17 cellular contexts compared by ENCODE assay signal in genomic region chr11:9763301-9763700, GRCh38.
A peak's percentile ranks its signal among the peaks of the same experiment; 100 is the strongest.
DNase-seq lines count a peak whose midpoint lies in the region; ATAC-seq, FAIRE-seq and TF ChIP-seq lines count a peak whose summit lies in the region.
"Had no signal": no experiment of that assay in that cellular context is flagged by ENCODE, and none has a peak within 500 bp of the region (broad histone marks: within the 10 kb centered on the region; RNA-seq: fewer than 3 reads in every experiment).

No MANE protein-coding gene starts in this region.

- H3K9me3 Mint-ChIP-seq in CD8-positive, alpha-beta T cell = no peaks in the 10 kb centered on the region
- H3K9me3 Mint-ChIP-seq: CD8-positive, alpha-beta memory T cell; IgD-negative memory B cell had no signal

- H3K9me3 ChIP-seq in SJCRH30 (replicated peaks) (no peaks in the 10 kb centered on the region), vagina (no peaks in the 10 kb centered on the region)
- no peaks in the 10 kb centered on the region for H3K9me3 ChIP-seq in CD8-positive, alpha-beta T cell (ENCODE audit: low read length)
- H3K9me3 ChIP-seq: BE2C had no signal

- H3K27ac ChIP-seq in SJCRH30 (peak overlapping the region; percentile 80), vagina (peak overlapping the region; percentile 53), brain microvascular endothelial cell (no peak overlapping the region)
- H3K27ac ChIP-seq in CD8-positive, alpha-beta T cell (ENCODE audit: low read depth, low read length) = no peak overlapping the region
- H3K27ac ChIP-seq: GM23248, HL-60 had no signal

- no peak for TF ChIP-seq POLR2A in vagina (IDR thresholded peaks at IDR 0.05)

- H3K36me3 ChIP-seq in SJCRH30 (no peaks in the 10 kb centered on the region), vagina (no peaks in the 10 kb centered on the region), brain microvascular endothelial cell (replicated peaks) (no peaks in the 10 kb centered on the region)
- no peaks in the 10 kb centered on the region for H3K36me3 ChIP-seq in CD8-positive, alpha-beta T cell (ENCODE audit: insufficient read depth, low read length)
- H3K36me3 ChIP-seq: BE2C had no signal

- H3K27me3 ChIP-seq in SJCRH30 = no peaks in the 10 kb centered on the region
- no peaks in the 10 kb centered on the region for H3K27me3 ChIP-seq in vagina
- H3K27me3 ChIP-seq in CD8-positive, alpha-beta T cell (ENCODE audit: insufficient read depth, low read length) = no peaks in the 10 kb centered on the region
- no peaks in the 10 kb centered on the region for H3K27me3 ChIP-seq in brain microvascular endothelial cell (replicated peaks)
- H3K27me3 ChIP-seq: BE2C had no signal

- in situ Hi-C loops in brain microvascular endothelial cell (cut with HindIII; ENCODE audit: low pct_ligation_motif_present, low sequenced_read_pairs) = no loop called here

- TF ChIP-seq CTCF in vagina (IDR thresholded peaks at IDR 0.05) (no peak), brain microvascular endothelial cell (IDR thresholded peaks at IDR 0.05; ENCODE audit: low read depth, low read length, missing control alignments) (no peak)
- no peak for TF ChIP-seq CTCF in CD8-positive, alpha-beta T cell (IDR thresholded peaks at IDR 0.05)

- intact Hi-C loops in vagina (cut with DNase I) = no loop called here
- intact Hi-C loops in CD8-positive, alpha-beta T cell (cut with DNase I, micrococcal nuclease) = loop anchor here in 1 of 2 experiments (5.0 kb wide), 2 partner anchors 974 to 1071 kb away; no protein-coding TSS in a partner anchor

- peak; percentile 20 for FAIRE-seq in HTR-8/SVneo (lab: Jason Lieb, UNC)
- FAIRE-seq: A204.1, GM12878, H54 had no signal

- POLR2A ChIA-PET in CD8-positive, alpha-beta T cell (lab: Charles Lee) = no interaction called here

- DNase-seq in HTR-8/SVneo (ENCODE audit: insufficient read length, low spot score) (no peak), SJCRH30 (peak; percentile 61 to 83), myocyte (ENCODE audit: low read depth) (peak; percentile 41), vagina (ENCODE audit: extremely low spot score in 2 of 2) (no peak), OCI-M1 (lab: John Stamatoyannopoulos, UW) (no peak), brain microvascular endothelial cell (no peak)
- DNase-seq in CD8-positive, alpha-beta T cell = no peak
- DNase-seq: BE2C; CD8-positive, alpha-beta memory T cell; GM23248 had no signal

- H3K4me3 ChIP-seq in SJCRH30 = no peak overlapping the region
- no peak overlapping the region for H3K4me3 ChIP-seq in vagina
- no peak overlapping the region for H3K4me3 ChIP-seq in CD8-positive, alpha-beta T cell (ENCODE audit: low read depth, low read length)
- H3K4me3 ChIP-seq in brain microvascular endothelial cell (ENCODE audit: low read depth, low read length) = no peak overlapping the region
- H3K4me3 ChIP-seq: GM12878, GM23248 had no signal

- no peaks in the 10 kb centered on the region for H3K27me3 Mint-ChIP-seq in CD8-positive, alpha-beta T cell (ENCODE audit: low read depth)

- CTCF ChIA-PET in CD8-positive, alpha-beta T cell (lab: Charles Lee) = interaction anchor here (1.2 to 1.8 kb wide), 3 partner anchors 209 to 544 kb away, joined by 3 to 6 read pairs (median 4); no protein-coding TSS in a partner anchor

- H3K36me3 Mint-ChIP-seq in CD8-positive, alpha-beta T cell = no peaks in the 10 kb centered on the region
- H3K36me3 Mint-ChIP-seq: CD8-positive, alpha-beta memory T cell had no signal

- no peak for ATAC-seq in CD8-positive, alpha-beta T cell
- ATAC-seq: GM12878, HCT116 had no signal

- H3K27ac Mint-ChIP-seq in CD8-positive, alpha-beta T cell = no peak overlapping the region
- H3K27ac Mint-ChIP-seq: CD14-positive monocyte; CD8-positive, alpha-beta memory T cell had no signal

- H3K4me1 Mint-ChIP-seq in CD8-positive, alpha-beta T cell (ENCODE audit: low read depth) = peaks cover 11% of the 10 kb centered on the region

- no peak overlapping the region for H3K4me3 Mint-ChIP-seq in CD8-positive, alpha-beta T cell
- H3K4me3 Mint-ChIP-seq: CD14-positive monocyte; CD8-positive, alpha-beta memory T cell; IgD-negative memory B cell had no signal

- H3K4me1 ChIP-seq in SJCRH30 = peaks cover 79% of the 10 kb centered on the region
- H3K4me1 ChIP-seq in vagina = peaks cover 60% of the 10 kb centered on the region
- peaks cover 6% of the 10 kb centered on the region for H3K4me1 ChIP-seq in CD8-positive, alpha-beta T cell (ENCODE audit: insufficient read depth, low read length)

Comparison
In these comparisons a context has a peak if more than half of its experiments do, and no peak if none do; other contexts are left out.
1. DNase-seq: peak in SJCRH30 (2 of 2) and myocyte (single experiment); none in HTR-8/SVneo (single experiment), vagina (0 of 2), CD8-positive, alpha-beta T cell (0 of 7), OCI-M1 (single experiment) and brain microvascular endothelial cell (single experiment).
2. H3K27ac ChIP-seq: peak in SJCRH30 (single experiment) and vagina (single experiment); none in CD8-positive, alpha-beta T cell (single experiment) and brain microvascular endothelial cell (single experiment).